ENCODE assay signal across 15 cellular contexts in the genomic region with DNA sequence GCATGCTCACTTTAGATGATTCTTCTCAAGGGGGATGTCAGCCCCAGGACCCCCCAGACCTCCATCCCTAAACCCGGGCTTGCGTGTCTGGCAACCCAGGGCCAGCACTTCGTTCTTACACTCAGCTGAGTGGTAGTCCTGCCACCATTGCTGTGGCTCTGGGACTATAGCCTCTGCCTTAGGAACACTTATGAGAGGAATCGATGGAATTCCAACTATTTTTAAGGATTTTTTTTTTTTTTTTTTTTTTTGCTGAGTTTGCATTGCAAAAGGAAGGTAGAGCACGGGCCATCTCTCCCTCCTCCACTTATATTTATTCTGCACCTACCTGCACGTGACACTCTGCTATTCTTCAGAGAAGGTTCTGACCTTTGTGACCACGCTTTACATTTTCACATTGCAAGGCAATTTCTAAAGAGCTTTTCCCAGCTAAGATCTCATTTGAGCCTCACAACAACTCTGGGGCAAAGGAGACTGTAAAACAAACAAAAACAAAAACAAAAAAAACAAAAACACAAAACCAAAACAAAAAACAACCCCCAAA.
DNase-seq lines count a peak whose midpoint lies in the region; ATAC-seq and TF ChIP-seq lines count a peak whose summit lies in the region.
"Had no signal": no experiment of that assay in that cellular context is flagged by ENCODE, and none has a peak within 500 bp of the region (broad histone marks: within the 10 kb centered on the region; RNA-seq: fewer than 3 reads in every experiment).

No MANE protein-coding gene starts in this region.

- H3K4me2 ChIP-seq in mammary epithelial cell (ENCODE audit: insufficient read depth, low read depth, low read length) (no peak overlapping the region), osteoblast (ENCODE audit: insufficient read depth, low read length) (no peak overlapping the region)

- dilution Hi-C loops in mammary epithelial cell (cut with HindIII; ENCODE audit: low sequenced_read_pairs) = no loop called here

- H3K36me3 ChIP-seq in breast epithelium (no peaks in the 10 kb centered on the region), mammary epithelial cell (ENCODE audit: insufficient read depth, low read length) (no peaks in the 10 kb centered on the region), esophagus (ENCODE audit: control insufficient read depth in 2 of 2, insufficient read depth in 2 of 2, low read length in 1 of 2) (no peaks in the 10 kb centered on the region), osteoblast (ENCODE audit: insufficient read depth, low read length) (no peaks in the 10 kb centered on the region), upper lobe of right lung (no peaks in the 10 kb centered on the region)

- CTCF ChIA-PET in mammary epithelial cell (lab: Charles Lee; ENCODE audit: low non-redundant PET) = no interaction called here

- H3K9me3 ChIP-seq in breast epithelium (no peaks in the 10 kb centered on the region), mammary epithelial cell (replicated peaks; ENCODE audit: insufficient read depth, low read length) (no peaks in the 10 kb centered on the region), esophagus (ENCODE audit: control insufficient read depth in 2 of 2, insufficient read depth in 1 of 2, low read depth in 1 of 2, low read length in 1 of 2) (no peaks in the 10 kb centered on the region), osteoblast (ENCODE audit: low read depth, low read length) (no peaks in the 10 kb centered on the region), upper lobe of right lung (no peaks in the 10 kb centered on the region)
- H3K9me3 ChIP-seq: mucosa of descending colon had no signal

- H2AFZ ChIP-seq in mammary epithelial cell (ENCODE audit: low read depth, low read length) (no peak overlapping the region), osteoblast (ENCODE audit: low read length) (no peak overlapping the region)

- intact Hi-C loops in breast epithelium (cut with DNase I; ENCODE audit: low total_unique reads) = no loop called here
- intact Hi-C loops in mammary epithelial cell (cut with micrococcal nuclease) = no loop called here
- intact Hi-C loops in upper lobe of right lung (cut with DNase I) = no loop called here
- intact Hi-C loops in posterior vena cava (cut with DNase I) = loop anchor here in 1 of 2 donors (5.0 to 10.0 kb wide), 3 partner anchors 36 to 526 kb away; partner anchors contain the start of gene LPP

- TF ChIP-seq CTCF in breast epithelium (IDR thresholded peaks at IDR 0.05) = no peak
- TF ChIP-seq CTCF in mammary epithelial cell (conservative IDR thresholded peaks at IDR 0.05 in 1 of 2, IDR thresholded peaks at IDR 0.05 in 1 of 2; ENCODE audit: extremely low read depth in 1 of 2, insufficient read depth in 1 of 2, low read depth in 1 of 2, low read length in 2 of 2) = no peak
- TF ChIP-seq CTCF in osteoblast (IDR thresholded peaks at IDR 0.05; ENCODE audit: extremely low read depth, low read depth, low read length) = no peak
- TF ChIP-seq CTCF in upper lobe of right lung (IDR thresholded peaks at IDR 0.05) = no peak

- DNase-seq in breast epithelium (ENCODE audit: low spot score in 2 of 2) = no peak
- DNase-seq in mammary epithelial cell = no peak
- no peak for DNase-seq in osteoblast (ENCODE audit: insufficient read length, low spot score, missing footprints)
- DNase-seq in upper lobe of right lung = no peak
- no peak for DNase-seq in posterior vena cava (ENCODE audit: low spot score)
- DNase-seq: activated CD4-positive, CD25-positive, alpha-beta regulatory T cell; activated naive CD8-positive, alpha-beta T cell treated with anti-CD3 and anti-CD28 coated beads, Interleukin-2, amount 10 ng/mL, durations not matched to agents 7 days and 5 days; mucosa of descending colon; NCI-H1417; NCI-H226; stimulated activated CD4-positive, alpha-beta T cell treated with anti-CD3 and anti-CD28 coated beads, Interleukin-4, amount 100 ng/mL, for 4 hours; stimulated activated naive B cell treated with anti-CD40 and anti-IgM and Interleukin-4, amounts not matched to agents 10 μg/mL and 1 μg/mL and 100 μg/mL, for 72 hours had no signal

- no peak for TF ChIP-seq POLR2A in breast epithelium (IDR thresholded peaks at IDR 0.05)

- WGBS in mammary epithelial cell (ENCODE audit: low coverage, missing lambda C conversion rate) = 94% methylated on average over 7 of the region's 7 CpGs
- WGBS in esophagus, 2 donors = 90 to 95% methylated on average over 7 of the region's 7 CpGs

- no peaks in the 10 kb centered on the region for H4K20me1 ChIP-seq in mammary epithelial cell (ENCODE audit: insufficient read depth, low read length)
- H4K20me1 ChIP-seq in osteoblast (ENCODE audit: insufficient read depth, low read length) = no peaks in the 10 kb centered on the region

- ATAC-seq in upper lobe of right lung (no peak), GM19324 (IDR thresholded peaks at IDR 0.05; ENCODE audit: low FRiP score, unreplicated experiment) (no peak), HG03442 (IDR thresholded peaks at IDR 0.05; ENCODE audit: unreplicated experiment) (no peak)
- ATAC-seq: stimulated activated naive B cell treated with anti-CD40 and anti-IgM and Interleukin-4, amounts not matched to agents 10 μg/mL and 1 μg/mL and 100 μg/mL, for 72 hours had no signal

- peaks cover 14% of the 10 kb centered on the region in 2 donors for H3K4me1 ChIP-seq in breast epithelium
- peaks cover 34% of the 10 kb centered on the region for H3K4me1 ChIP-seq in mammary epithelial cell (ENCODE audit: insufficient read depth, low read length)
- peaks cover 4 to 5% of the 10 kb centered on the region in 2 donors for H3K4me1 ChIP-seq in esophagus (ENCODE audit: control insufficient read depth in 2 of 2, insufficient read depth in 2 of 2, low read length in 1 of 2)
- H3K4me1 ChIP-seq in osteoblast (ENCODE audit: insufficient read depth, low read length) = peaks cover 92% of the 10 kb centered on the region
- peaks cover 71% of the 10 kb centered on the region for H3K4me1 ChIP-seq in upper lobe of right lung

- H3K27me3 ChIP-seq in breast epithelium (no peaks in the 10 kb centered on the region), mammary epithelial cell (ENCODE audit: insufficient read depth, low read length) (no peaks in the 10 kb centered on the region), esophagus (ENCODE audit: control insufficient read depth in 1 of 2, insufficient read depth in 2 of 2, low read length in 2 of 2) (no peaks in the 10 kb centered on the region), osteoblast (ENCODE audit: insufficient read depth, low read length) (no peaks in the 10 kb centered on the region), upper lobe of right lung (no peaks in the 10 kb centered on the region)

- H3K4me3 ChIP-seq in breast epithelium (no peak overlapping the region), mammary epithelial cell (replicated peaks in 1 of 3; ENCODE audit: insufficient read depth in 1 of 3, low read depth in 2 of 3, low read length in 3 of 3) (no peak overlapping the region), esophagus (ENCODE audit: low read depth in 1 of 2, low read length in 2 of 2) (no peak overlapping the region), osteoblast (ENCODE audit: insufficient read depth, low read length) (no peak overlapping the region), upper lobe of right lung (no peak overlapping the region)
- H3K4me3 ChIP-seq: mucosa of descending colon had no signal

- H3K79me2 ChIP-seq in mammary epithelial cell (ENCODE audit: insufficient read depth, low read length) (peaks cover 42% of the 10 kb centered on the region), osteoblast (ENCODE audit: insufficient read depth, low read length) (peaks cover 38% of the 10 kb centered on the region)

- no TSS peak for BruUV-seq in mammary epithelial cell (replicated peaks; lab: Mats Ljungman, UMichigan)

- in situ Hi-C loops in mammary epithelial cell (cut with MboI; ENCODE audit: low sequenced_read_pairs in 2 of 2) = no loop called here

- H3K9ac ChIP-seq in mammary epithelial cell (ENCODE audit: insufficient read depth, low read length) = no peak overlapping the region

- peak overlapping the region; percentile 82 for H3K27ac ChIP-seq in breast epithelium
- H3K27ac ChIP-seq in mammary epithelial cell (ENCODE audit: insufficient read depth, low read depth, low read length) = no peak overlapping the region
- peak overlapping the region; percentile 36 to 67 for H3K27ac ChIP-seq in esophagus (ENCODE audit: low read depth in 2 of 2, low read length in 1 of 2)
- H3K27ac ChIP-seq in osteoblast (ENCODE audit: low read depth, low read length) = peak overlapping the region; percentile 89
- H3K27ac ChIP-seq in upper lobe of right lung = peak overlapping the region; percentile 79
